ENCODE assay signal across 9 cellular contexts in the genomic region with DNA sequence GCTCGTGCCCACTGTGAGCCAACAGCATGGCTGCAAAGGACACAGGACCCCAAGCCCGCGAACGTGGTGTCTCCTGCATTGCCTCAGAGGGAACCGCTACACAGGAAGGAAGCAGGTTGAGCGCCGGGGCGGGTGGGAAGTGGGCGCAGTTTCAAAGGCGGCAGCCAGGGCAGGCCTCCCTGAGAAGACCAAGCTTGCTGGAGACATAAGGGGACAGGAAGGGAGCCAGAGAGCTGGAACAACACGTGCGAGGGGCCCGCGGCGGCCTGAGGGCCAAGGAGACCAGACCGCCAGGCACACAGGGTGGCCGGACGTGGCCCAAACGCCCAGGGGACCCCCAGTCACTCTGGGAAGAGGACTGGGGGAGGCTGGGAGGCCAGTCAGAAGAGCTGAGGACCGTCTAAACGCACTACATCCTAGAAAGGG. TPM values are rescaled to one million over a fixed set of nuclear protein-coding genes. Genes with fewer than 3 reads are reported as not detected.
DNase-seq lines count a peak whose midpoint lies in the region; ATAC-seq and TF ChIP-seq lines count a peak whose summit lies in the region.
"Had no signal": no experiment of that assay in that cellular context is flagged by ENCODE, and none has a peak within 500 bp of the region (broad histone marks: within the 10 kb centered on the region; RNA-seq: fewer than 3 reads in every experiment).

No MANE protein-coding gene starts in this region.

- H3K27ac Mint-ChIP-seq in activated CD8-positive, alpha-beta memory T cell treated with anti-CD3 and anti-CD28 coated beads, Interleukin-2, amount 10 ng/mL, durations not matched to agents 7 days and 5 days: peak overlapping the region; percentile 88

- peak overlapping the region; percentile 78 for H3K4me2 ChIP-seq in MM.1S (ENCODE audit: low read depth, low read length)

- peak; percentile 95 for ATAC-seq in activated CD8-positive, alpha-beta memory T cell treated with anti-CD3 and anti-CD28 coated beads, Interleukin-2, amount 10 ng/mL, durations not matched to agents 7 days and 5 days
- ATAC-seq in HG03439 (IDR thresholded peaks at IDR 0.05; ENCODE audit: unreplicated experiment): no peak

- no peaks in the 10 kb centered on the region for H3K9me2 ChIP-seq in MM.1S (replicated peaks; ENCODE audit: insufficient read depth, low read length)

- TF ChIP-seq EP300 in ovary (IDR thresholded peaks at IDR 0.05): no peak

- H3K9me3 Mint-ChIP-seq in activated CD8-positive, alpha-beta memory T cell treated with anti-CD3 and anti-CD28 coated beads, Interleukin-2, amount 10 ng/mL, durations not matched to agents 7 days and 5 days (ENCODE audit: low read depth): no peaks in the 10 kb centered on the region

- H3K4me1 Mint-ChIP-seq in activated CD8-positive, alpha-beta memory T cell treated with anti-CD3 and anti-CD28 coated beads, Interleukin-2, amount 10 ng/mL, durations not matched to agents 7 days and 5 days: peaks cover 43% of the 10 kb centered on the region

- peak overlapping the region; percentile 56 for H3K4me3 Mint-ChIP-seq in activated CD8-positive, alpha-beta memory T cell treated with anti-CD3 and anti-CD28 coated beads, Interleukin-2, amount 10 ng/mL, durations not matched to agents 7 days and 5 days

- intact Hi-C loops in ovary (cut with DNase I): no loop called here

- no peaks in the 10 kb centered on the region for H3K27me3 ChIP-seq in MM.1S (replicated peaks; ENCODE audit: insufficient read depth, low read length)
- no peaks in the 10 kb centered on the region for H3K27me3 ChIP-seq in layer of hippocampus (ENCODE audit: control insufficient read depth, insufficient read depth, low read length)
- H3K27me3 ChIP-seq in ovary: no peaks in the 10 kb centered on the region

- H3F3A ChIP-seq in MM.1S (ENCODE audit: insufficient read depth, low read length): peaks cover 66% of the 10 kb centered on the region

- H3K27ac ChIP-seq in MM.1S (ENCODE audit: low read length) (peak overlapping the region; percentile 96), layer of hippocampus (ENCODE audit: low read depth, low read length) (peak overlapping the region; percentile 52), ovary (no peak overlapping the region)
- H3K27ac ChIP-seq: SK-N-MC had no signal

- H3K9me3 ChIP-seq in MM.1S (replicated peaks; ENCODE audit: insufficient read depth, low read length) (no peaks in the 10 kb centered on the region), ovary (no peaks in the 10 kb centered on the region)

- peaks cover 43% of the 10 kb centered on the region for H3K36me3 Mint-ChIP-seq in activated CD8-positive, alpha-beta memory T cell treated with anti-CD3 and anti-CD28 coated beads, Interleukin-2, amount 10 ng/mL, durations not matched to agents 7 days and 5 days

- no peaks in the 10 kb centered on the region for H3K27me3 Mint-ChIP-seq in activated CD8-positive, alpha-beta memory T cell treated with anti-CD3 and anti-CD28 coated beads, Interleukin-2, amount 10 ng/mL, durations not matched to agents 7 days and 5 days

- H3K4me3 ChIP-seq in MM.1S (ENCODE audit: low read length) (no peak overlapping the region), ovary (no peak overlapping the region)
- H3K4me3 ChIP-seq: SK-N-MC had no signal

- DNase-seq in MM.1S (no peak), NCI-H128 (lab: John Stamatoyannopoulos, UW; ENCODE audit: unreplicated experiment) (no peak), ovary (no peak), NCI-H146 treated with DMSO at 0.1 percent for 48 hours (lab: John Stamatoyannopoulos, UW; ENCODE audit: unreplicated experiment) (no peak)
- peak; percentile 89 for DNase-seq in activated CD8-positive, alpha-beta memory T cell treated with anti-CD3 and anti-CD28 coated beads, Interleukin-2, amount 10 ng/mL, durations not matched to agents 7 days and 5 days
- peak; percentile 43 for DNase-seq in stimulated activated naive CD4-positive, alpha-beta T cell treated with Interleukin-2 at 50 U/mL for 16 hours (lab: John Stamatoyannopoulos, UW)

- H4K20me1 ChIP-seq in MM.1S (ENCODE audit: insufficient read depth, low read length): no peaks in the 10 kb centered on the region

- peaks cover 50% of the 10 kb centered on the region for H3K79me2 ChIP-seq in MM.1S (ENCODE audit: low read length)

- H3K36me3 ChIP-seq in MM.1S (replicated peaks; ENCODE audit: insufficient read depth, low read length): peaks cover 24% of the 10 kb centered on the region
- no peaks in the 10 kb centered on the region for H3K36me3 ChIP-seq in ovary

- WGBS in ovary, 3 donors: 85 to 88% (median 87%) methylated on average over 21 of the region's 21 CpGs

- peaks cover 61% of the 10 kb centered on the region for H3K4me1 ChIP-seq in MM.1S (ENCODE audit: low read length)
- H3K4me1 ChIP-seq in ovary (ENCODE audit: insufficient read depth): peaks cover 10% of the 10 kb centered on the region

- no peak for TF ChIP-seq CTCF in MM.1S (IDR thresholded peaks at IDR 0.05; ENCODE audit: low read length)
- TF ChIP-seq CTCF in ovary (IDR thresholded peaks at IDR 0.05): no peak

- no peak for TF ChIP-seq POLR2A in ovary (IDR thresholded peaks at IDR 0.05)

- H3K9ac ChIP-seq in MM.1S (ENCODE audit: low read length): no peak overlapping the region; the same call in 1 of the 2 replicates

- CTCF ChIA-PET in activated CD8-positive, alpha-beta memory T cell treated with anti-CD3 and anti-CD28 coated beads, Interleukin-2, amount 10 ng/mL, durations not matched to agents 7 days and 5 days (lab: Charles Lee): interaction anchor here (0.7 to 2.9 kb wide), 14 partner anchors 11 to 207 kb away, joined by 3 to 16 read pairs (median 5); a partner anchor contains a TSS

- no peak overlapping the region for H2AFZ ChIP-seq in MM.1S (ENCODE audit: low read length)

RNA-seq across cellular contexts. Expression of a gene that starts 32.0 kb away (rescaled TPM):
- total RNA-seq in activated CD8-positive, alpha-beta memory T cell treated with anti-CD3 and anti-CD28 coated beads, Interleukin-2, amount 10 ng/mL, durations not matched to agents 7 days and 5 days: 100 to 1,000 TPM; 193 to 250 TPM
- 100 to 1,000 TPM in 6 of 7 donors, 10 to 100 TPM in 1; 89.5 to 231 (median 154) TPM for total RNA-seq in ovary
- polyA plus RNA-seq in ovary: 100 to 1,000 TPM in 1 of 2 donors, 10 to 100 TPM in 1; 45.7 to 124 TPM

RNA-seq across cellular contexts. Expression of a gene that starts 44.5 kb away (rescaled TPM):
- 10 to 100 TPM; 11.7 to 28.0 TPM for total RNA-seq in activated CD8-positive, alpha-beta memory T cell treated with anti-CD3 and anti-CD28 coated beads, Interleukin-2, amount 10 ng/mL, durations not matched to agents 7 days and 5 days
- 100 to 1,000 TPM in 1 of 7 donors, 10 to 100 TPM in 6; 12.2 to 104 (median 55.3) TPM for total RNA-seq in ovary
- 10 to 100 TPM in 1 of 2 donors, 1 to 10 TPM in 1; 8.0 to 46.2 TPM for polyA plus RNA-seq in ovary

Comparison
In these comparisons a context has a peak if more than half of its experiments do, and no peak if none do; other contexts are left out.
1. DNase-seq: peak in activated CD8-positive, alpha-beta memory T cell treated with anti-CD3 and anti-CD28 coated beads, Interleukin-2, amount 10 ng/mL, durations not matched to agents 7 days and 5 days (single experiment) and stimulated activated naive CD4-positive, alpha-beta T cell treated with Interleukin-2 at 50 U/mL for 16 hours (single experiment); none in MM.1S (single experiment), NCI-H128 (single experiment), ovary (0 of 5) and NCI-H146 treated with DMSO at 0.1 percent for 48 hours (single experiment).
2. H3K27ac ChIP-seq: peak in MM.1S (single experiment) and layer of hippocampus (single experiment); none in ovary (0 of 2).